ENCODE assay signal across 8 cellular contexts in the genomic region with DNA sequence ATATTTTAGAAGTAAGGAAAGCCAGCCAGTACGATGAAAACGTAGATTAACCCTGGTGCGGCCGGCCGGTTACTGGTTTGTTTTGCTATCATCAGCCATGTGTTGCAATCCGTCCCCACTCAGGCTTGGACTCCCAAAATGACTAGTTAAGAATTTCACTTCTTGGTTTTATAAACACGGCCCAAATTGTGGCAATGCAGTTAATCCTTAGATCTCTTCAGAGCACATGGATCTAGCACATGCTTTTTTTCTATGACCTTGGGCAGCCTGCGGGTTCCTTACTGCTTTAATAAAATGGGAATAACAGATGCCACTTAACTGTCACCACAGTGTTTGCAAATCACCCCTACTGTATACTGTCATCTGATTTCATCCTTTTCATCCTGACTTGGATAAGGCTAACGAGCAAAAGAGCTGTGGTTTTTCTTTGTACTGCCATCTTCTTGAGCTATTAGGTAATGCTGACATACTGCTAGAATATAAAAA. TPM values are rescaled to one million over a fixed set of nuclear protein-coding genes. Genes with fewer than 3 reads are reported as not detected.
A peak's percentile ranks its signal among the peaks of the same experiment; 100 is the strongest.
DNase-seq lines count a peak whose midpoint lies in the region; TF ChIP-seq lines count a peak whose summit lies in the region.

No MANE protein-coding gene starts in this region.

- peak in 1 of 2 donors; percentile 14 for TF ChIP-seq EP300 in tibial nerve (IDR thresholded peaks at IDR 0.05)

- TF ChIP-seq CTCF in GM12865 (IDR thresholded peaks at IDR 0.05; ENCODE audit: insufficient read depth, low read depth, low read length, missing control alignments) = no peak
- no peak for TF ChIP-seq CTCF in OCI-LY1 (IDR thresholded peaks at IDR 0.05; ENCODE audit: low read length)
- peak in 1 of 5 experiments; percentile 23 for TF ChIP-seq CTCF in tibial nerve (IDR thresholded peaks at IDR 0.05)

- H3K27me3 ChIP-seq in ACC112 (ENCODE audit: insufficient read depth, low read length) = no peaks in the 10 kb centered on the region
- H3K27me3 ChIP-seq in OCI-LY1 (ENCODE audit: insufficient read depth, low read length) = no peaks in the 10 kb centered on the region
- H3K27me3 ChIP-seq in tibial nerve = no peaks in the 10 kb centered on the region

- H3K9me3 ChIP-seq in OCI-LY1 (ENCODE audit: low read length) (no peaks in the 10 kb centered on the region), tibial nerve (no peaks in the 10 kb centered on the region)

- peak overlapping the region; percentile 88 for H3K4me3 ChIP-seq in ACC112 (ENCODE audit: low read depth, low read length)
- H3K4me3 ChIP-seq in GM12865 (ENCODE audit: low read depth, low read length) = no peak overlapping the region
- peak overlapping the region; percentile 85 for H3K4me3 ChIP-seq in OCI-LY1 (ENCODE audit: low read depth, low read length, poor library complexity, severe bottlenecking)
- H3K4me3 ChIP-seq in tibial nerve = peak overlapping the region; percentile 65 to 91 (median 81)

- H3K9me2 ChIP-seq in OCI-LY1 (ENCODE audit: low read depth, low read length) = no peaks in the 10 kb centered on the region

- peak overlapping the region; percentile 74 for H3K4me2 ChIP-seq in OCI-LY1 (ENCODE audit: low read length)

- no peaks in the 10 kb centered on the region; the same call in 1 of the 2 replicates for H3K36me3 ChIP-seq in ACC112 (ENCODE audit: insufficient read depth, low read length)
- peaks cover 9% of the 10 kb centered on the region for H3K36me3 ChIP-seq in OCI-LY1 (ENCODE audit: insufficient read depth, low read length)
- H3K36me3 ChIP-seq in tibial nerve = no peaks in the 10 kb centered on the region

- H4K20me1 ChIP-seq in OCI-LY1 (ENCODE audit: insufficient read depth, low read length) = no peaks in the 10 kb centered on the region

- H3K79me2 ChIP-seq in ACC112 (ENCODE audit: control insufficient read depth, insufficient read depth, low read length, unreplicated experiment) = peaks cover 58% of the 10 kb centered on the region
- peaks cover 10% of the 10 kb centered on the region for H3K79me2 ChIP-seq in OCI-LY1 (ENCODE audit: insufficient read depth, low read length)

- H2AFZ ChIP-seq in ACC112 (ENCODE audit: low read length, unreplicated experiment) (no peak overlapping the region), OCI-LY1 (ENCODE audit: low read length) (no peak overlapping the region)

- 2 to 4% methylated on average over 9 of the region's 9 CpGs for WGBS in tibial nerve, 2 donors

- TF ChIP-seq POLR2A in tibial nerve (IDR thresholded peaks at IDR 0.05) = no peak

- DNase-seq in GM12865 (ENCODE audit: low read depth) = peak; percentile 59
- peak; percentile 41 for DNase-seq in cerebellum (ENCODE audit: low spot score)
- DNase-seq in medulla oblongata (ENCODE audit: extremely low spot score) = peak; percentile 71
- DNase-seq in tibial nerve (ENCODE audit: low spot score in 2 of 2) = peak; percentile 31 to 38
- DNase-seq in NCI-H2107 treated with DMSO at 0.1 percent for 48 hours (lab: John Stamatoyannopoulos, UW; ENCODE audit: unreplicated experiment) = no peak
- no peak for DNase-seq in NCI-H1436 (lab: John Stamatoyannopoulos, UW)

- peak overlapping the region; percentile 78 for H3K9ac ChIP-seq in OCI-LY1 (ENCODE audit: low read length)

- H3K4me1 ChIP-seq in ACC112 (ENCODE audit: control insufficient read depth, insufficient read depth, low read length, unreplicated experiment) = peaks cover 15% of the 10 kb centered on the region
- peaks cover 22% of the 10 kb centered on the region for H3K4me1 ChIP-seq in OCI-LY1 (ENCODE audit: insufficient read depth, low read length, severe bottlenecking)
- H3K4me1 ChIP-seq in tibial nerve = peaks cover 0 to 61% (median 13%) of the 10 kb centered on the region in 4 donors

- no peaks in the 10 kb centered on the region for H3F3A ChIP-seq in OCI-LY1 (ENCODE audit: insufficient read depth, low read length)

- H3K27ac ChIP-seq in ACC112 (ENCODE audit: low read depth, low read length) = peak overlapping the region; percentile 73
- H3K27ac ChIP-seq in OCI-LY1 (ENCODE audit: low read depth, low read length, poor library complexity, severe bottlenecking) = no peak overlapping the region
- peak overlapping the region; percentile 93 to 100 (median 99) for H3K27ac ChIP-seq in tibial nerve

RNA-seq across cellular contexts. Expression of a gene that starts 1.5 kb away (rescaled TPM):
- total RNA-seq in cerebellum = 153 TPM
- total RNA-seq in tibial nerve = 100 to 1,000 TPM in 2 of 4 donors, 10 to 100 TPM in 2; 96.1 to 172 (median 107) TPM

Comparison
In these comparisons a context has a peak if more than half of its experiments do, and no peak if none do; other contexts are left out.
1. DNase-seq: peak in GM12865 (single experiment), cerebellum (single experiment), medulla oblongata (single experiment) and tibial nerve (2 of 2); none in NCI-H2107 treated with DMSO at 0.1 percent for 48 hours (single experiment) and NCI-H1436 (single experiment).